In genomic region chr1:57278558-57278957, GRCh38 we compare ENCODE assay signal across 1 cellular context.
TF ChIP-seq lines count a peak whose summit lies in the region.

No MANE protein-coding gene starts in this region.

TF ChIP-seq in HepG2, 621 proteins besides CTCF, POLR2A, EP300 and RAD21 (continued from another document and continues in another):
- TF ChIP-seq HNRNPK (IDR thresholded peaks at IDR 0.05; ENCODE audit: low read depth, low read length, poor library complexity, severe bottlenecking) (no peak), FOXP4 (CRISPR knock-in tag; IDR thresholded peaks at IDR 0.05) (peak; percentile 95), AHDC1 (CRISPR knock-in tag; IDR thresholded peaks at IDR 0.05; ENCODE audit: borderline replicate concordance) (0 out of 2 replicates have a peak, but pooled peaks have one; percentile 32), ATF2 (CRISPR knock-in tag; IDR thresholded peaks at IDR 0.05) (peak; percentile 41; the same call in 1 of the 2 replicates), ZNF646 (CRISPR knock-in tag; IDR thresholded peaks at IDR 0.05) (peak; percentile 80; the same call in 1 of the 2 replicates), FOXA3 (CRISPR knock-in tag; IDR thresholded peaks at IDR 0.05) (peak; percentile 80; the same call in 1 of the 2 replicates), ZNF609 (CRISPR knock-in tag; IDR thresholded peaks at IDR 0.05; ENCODE audit: borderline replicate concordance) (peak; percentile 28; the same call in 1 of the 2 replicates), SNAPC4 (CRISPR knock-in tag; IDR thresholded peaks at IDR 0.05) (no peak), JUND (CRISPR knock-in tag; IDR thresholded peaks at IDR 0.05) (peak; percentile 31; the same call in 1 of the 2 replicates), TRIM24 (CRISPR knock-in tag; IDR thresholded peaks at IDR 0.05) (0 out of 2 replicates have a peak, but pooled peaks have one; percentile 29), PLSCR1 (CRISPR knock-in tag; IDR thresholded peaks at IDR 0.05; ENCODE audit: borderline replicate concordance) (no peak), SALL1 (CRISPR knock-in tag; IDR thresholded peaks at IDR 0.05) (peak; percentile 82), CREM (IDR thresholded peaks at IDR 0.05) (peak; percentile 39; the same call in 1 of the 2 replicates), CREM (CRISPR knock-in tag; IDR thresholded peaks at IDR 0.05) (no peak), ZMYM3 (CRISPR knock-in tag; IDR thresholded peaks at IDR 0.05) (peak; percentile 94), SOX13 (IDR thresholded peaks at IDR 0.05) (0 out of 2 replicates have a peak, but pooled peaks have one; percentile 52), SOX13 (CRISPR knock-in tag; conservative IDR thresholded peaks at IDR 0.05 in 1 of 2, IDR thresholded peaks at IDR 0.05 in 1 of 2) (peak in 1 of 2 experiments; percentile 89; a peak in 2 of 4 replicates)
